24 cellular contexts compared by ENCODE assay signal in the genomic region with DNA sequence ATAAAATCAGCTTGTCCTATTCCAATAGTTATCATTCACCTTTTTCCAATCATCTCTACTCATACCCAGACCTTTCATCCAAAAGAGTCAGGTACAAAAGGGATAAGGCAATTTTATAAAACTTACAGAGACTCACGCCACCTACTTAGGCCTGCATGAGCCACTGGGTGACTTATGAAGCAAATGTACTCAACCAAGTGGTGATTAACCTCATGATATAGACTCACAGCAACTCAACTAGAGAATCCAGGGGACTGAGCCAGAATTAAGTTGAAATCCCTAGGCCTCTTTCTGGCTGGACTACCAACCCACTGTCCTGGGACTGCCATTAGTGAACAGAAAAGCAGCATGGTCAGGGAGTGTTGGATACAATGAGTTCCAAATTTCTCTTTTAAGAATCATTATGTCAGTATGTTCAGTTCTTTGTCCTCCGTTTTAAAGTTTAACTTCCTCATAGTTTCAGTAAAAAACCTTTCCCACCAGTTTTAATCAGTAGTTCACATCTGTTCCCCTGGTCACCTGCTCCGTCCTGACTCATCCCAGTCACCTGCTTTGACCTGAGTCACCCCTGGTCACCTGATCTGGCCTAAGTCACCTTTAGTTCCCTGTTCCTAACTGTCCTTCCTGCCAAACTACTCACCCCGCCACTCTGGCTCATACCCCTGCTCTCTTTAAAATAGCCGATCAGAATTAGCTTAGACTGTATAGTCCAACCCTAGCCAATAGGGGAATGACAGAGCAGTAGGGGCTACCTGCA. TPM values are rescaled to one million over a fixed set of nuclear protein-coding genes. Genes with fewer than 3 reads are reported as not detected.
A peak's percentile ranks its signal among the peaks of the same experiment; 100 is the strongest.
DNase-seq lines count a peak whose midpoint lies in the region; ATAC-seq and TF ChIP-seq lines count a peak whose summit lies in the region.
"Had no signal": no experiment of that assay in that cellular context is flagged by ENCODE, and none has a peak within 500 bp of the region (broad histone marks: within the 10 kb centered on the region; RNA-seq: fewer than 3 reads in every experiment).

No MANE protein-coding gene starts in this region.

- ATAC-seq in omental fat pad (ENCODE audit: low FRiP score): no peak
- ATAC-seq: activated T-cell treated with anti-CD3 and anti-CD28 coated beads, Interleukin-2, amount 50 U/mL, for 4 hours; stimulated activated naive CD8-positive, alpha-beta T cell treated with anti-CD3 and anti-CD28 coated beads, Interleukin-15, amount 100 ng/mL, for 72 hours; T-helper 17 cell had no signal

- DNase-seq in Caki2 (ENCODE audit: low read depth): peak; percentile 31
- peak; percentile 2 for DNase-seq in MV-4-11 (lab: John Stamatoyannopoulos, UW)
- peak; percentile 18 for DNase-seq in epithelial cell of prostate (ENCODE audit: low read depth, low spot score)
- DNase-seq in mucosa of gallbladder (ENCODE audit: low spot score): peak; percentile 55
- no peak for DNase-seq in omental fat pad (ENCODE audit: low spot score)
- DNase-seq in RPMI8226: no peak
- no peak for DNase-seq in NCI-H2196 (lab: John Stamatoyannopoulos, UW; ENCODE audit: unreplicated experiment)
- DNase-seq in activated gamma-delta T cell treated with Interleukin-2 at 50 U/mL for 16 hours: no peak
- DNase-seq: activated CD4-positive, alpha-beta T cell treated with anti-CD3 and anti-CD28 coated beads for 48 hours; activated naive CD4-positive, alpha-beta T cell treated with anti-CD3 and anti-CD28 coated beads for 36 hours; activated T-cell treated with anti-CD3 and anti-CD28 coated beads, Interleukin-2, amount 50 U/mL, for 4 hours; cortex of kidney; KBM-7; kidney; NCI-H1694; NCI-H2171; NCI-H526; stimulated activated naive CD8-positive, alpha-beta T cell treated with anti-CD3 and anti-CD28 coated beads, Interleukin-15, amount 100 ng/mL, for 72 hours; T-helper 17 cell had no signal

- H3K27ac ChIP-seq in epithelial cell of prostate: peak overlapping the region; percentile 77
- H3K27ac ChIP-seq: cardiac muscle cell, neutrophil, prostate gland, SK-N-MC, tibial nerve had no signal

- no peak for TF ChIP-seq CTCF in omental fat pad (IDR thresholded peaks at IDR 0.05)

- in situ Hi-C loops in Caki2 (cut with HindIII; ENCODE audit: low pct_unique_long_range_greater_than_20kb, low sequenced_read_pairs): no loop called here

RNA-seq across cellular contexts. Expression of a gene that starts 36.8 kb away (rescaled TPM):
- 13.1 and 25.0 TPM in 2 replicates for total RNA-seq in Caki2 (2014; rRNA removed; shearing (Covaris generic); ENCODE audit: low replicate concordance)
- 32.7 TPM for total RNA-seq in mucosa of gallbladder
- 10 to 100 TPM; 18.3 to 35.9 (median 32.4) TPM for total RNA-seq in omental fat pad

Comparison
In these comparisons a context has a peak if more than half of its experiments do, and no peak if none do; other contexts are left out.
1. DNase-seq: peak in Caki2 (single experiment), MV-4-11 (single experiment), epithelial cell of prostate (single experiment) and mucosa of gallbladder (single experiment); none in omental fat pad (single experiment), RPMI8226 (single experiment), NCI-H2196 (single experiment) and activated gamma-delta T cell treated with Interleukin-2 at 50 U/mL for 16 hours (single experiment).